Comparison of ENCODE assay signal across 24 cellular contexts in genomic region chr9:75834878-75835277, GRCh38. TPM values are rescaled to one million over a fixed set of nuclear protein-coding genes. Genes with fewer than 3 reads are reported as not detected.
DNase-seq lines count a peak whose midpoint lies in the region; ATAC-seq, FAIRE-seq and TF ChIP-seq lines count a peak whose summit lies in the region.
"Had no signal": no experiment of that assay in that cellular context is flagged by ENCODE, and none has a peak within 500 bp of the region (broad histone marks: within the 10 kb centered on the region; RNA-seq: fewer than 3 reads in every experiment).

No MANE protein-coding gene starts in this region.

- H3K9me3 Mint-ChIP-seq in GM23338 = no peaks in the 10 kb centered on the region
- H3K9me3 Mint-ChIP-seq: CD4-positive, alpha-beta T cell; CD8-positive, alpha-beta T cell had no signal

- H3F3A ChIP-seq in GM23338 (replicated peaks; ENCODE audit: low read depth) = no peaks in the 10 kb centered on the region

- no peak overlapping the region for H3K27ac ChIP-seq in GM23338 (ENCODE audit: low read depth)
- 0 out of 2 replicates have a peak overlapping the region, but pooled peaks have one; percentile 35 for H3K27ac ChIP-seq in SK-N-MC
- H3K27ac ChIP-seq in osteoblast (ENCODE audit: low read depth, low read length) = no peak overlapping the region
- H3K27ac ChIP-seq: 22Rv1; A549; BLaER1 treated with 17β-estradiol and CSF1 and Interleukin-3, amounts not matched to agents 10 nM and 100 nM; C4-2B had no signal

- no peaks in the 10 kb centered on the region for H3K27me3 ChIP-seq in GM23338 (ENCODE audit: insufficient read depth)
- no peaks in the 10 kb centered on the region for H3K27me3 ChIP-seq in osteoblast (ENCODE audit: insufficient read depth, low read length)
- H3K27me3 ChIP-seq: BLaER1 treated with 17β-estradiol and CSF1 and Interleukin-3, amounts not matched to agents 10 nM and 100 nM had no signal

- FAIRE-seq in H54 (lab: Jason Lieb, UNC) = no peak
- FAIRE-seq in GM12891 (lab: Jason Lieb, UNC) = no peak
- FAIRE-seq: A549, D721Med, GM12892, GM18507, GM19239 had no signal

- 0 out of 3 replicates have a peak, but pooled peaks cover 2% of the 10 kb centered on the region for H3K4me1 Mint-ChIP-seq in GM23338
- H3K4me1 Mint-ChIP-seq: B cell had no signal

- no peak for TF ChIP-seq CTCF in GM23338 (conservative IDR thresholded peaks at IDR 0.05; ENCODE audit: low read depth in 2 of 2)
- TF ChIP-seq CTCF in osteoblast (IDR thresholded peaks at IDR 0.05; ENCODE audit: extremely low read depth, low read depth, low read length) = no peak

- H3K4me3 ChIP-seq in GM23338 (no peak overlapping the region), SK-N-MC (no peak overlapping the region), osteoblast (ENCODE audit: insufficient read depth, low read length) (no peak overlapping the region)
- H3K4me3 ChIP-seq: A549; BLaER1 treated with 17β-estradiol and CSF1 and Interleukin-3, amounts not matched to agents 10 nM and 100 nM had no signal

- DNase-seq in GM23338 (ENCODE audit: low spot score) = no peak
- DNase-seq in SK-N-MC (ENCODE audit: low read depth, low spot score) = no peak
- DNase-seq in left colon = no peak
- peak; percentile 15 for DNase-seq in osteoblast (ENCODE audit: insufficient read length, low spot score, missing footprints)
- DNase-seq in H54 (ENCODE audit: insufficient read length, low spot score) = no peak
- no peak for DNase-seq in SK-N-DZ (ENCODE audit: low spot score)
- DNase-seq in GM12891 (ENCODE audit: insufficient read length, low spot score) = no peak
- DNase-seq: AML-193; Caco-2; Calu3; CD4-positive, alpha-beta T cell; CD8-positive, alpha-beta T cell; DMS79 treated with DMSO at 0.1 percent for 48 hours; GF-D8 had no signal

- H3K4me2 ChIP-seq in GM23338 (no peak overlapping the region), osteoblast (ENCODE audit: insufficient read depth, low read length) (no peak overlapping the region)
- H3K4me2 ChIP-seq: A549; BLaER1 treated with 17β-estradiol and CSF1 and Interleukin-3, amounts not matched to agents 10 nM and 100 nM had no signal

- TF ChIP-seq POLR2A in H54 (IDR thresholded peaks at IDR 0.05; ENCODE audit: low read depth, low read length) (no peak), GM12891 (IDR thresholded peaks at IDR 0.05; ENCODE audit: low read depth, low read length) (no peak)

- H2AFZ ChIP-seq in GM23338 (peak overlapping the region; percentile 73), osteoblast (ENCODE audit: low read length) (no peak overlapping the region)

- H3K27me3 Mint-ChIP-seq in GM23338 (ENCODE audit: insufficient read depth, low read depth, poor library complexity) = no peaks in the 10 kb centered on the region
- H3K27me3 Mint-ChIP-seq: B cell had no signal

- H3K4me1 ChIP-seq in GM23338 (ENCODE audit: insufficient read depth) (peaks cover 12% of the 10 kb centered on the region), osteoblast (ENCODE audit: insufficient read depth, low read length) (no peaks in the 10 kb centered on the region)
- H3K4me1 ChIP-seq: A549; BLaER1 treated with 17β-estradiol and CSF1 and Interleukin-3, amounts not matched to agents 10 nM and 100 nM; Caco-2 had no signal

- H3K36me3 ChIP-seq in GM23338 (ENCODE audit: insufficient read depth) (no peaks in the 10 kb centered on the region), SK-N-MC (ENCODE audit: insufficient read depth, low read length) (no peaks in the 10 kb centered on the region), osteoblast (ENCODE audit: insufficient read depth, low read length) (no peaks in the 10 kb centered on the region)
- H3K36me3 ChIP-seq: BLaER1 treated with 17β-estradiol and CSF1 and Interleukin-3, amounts not matched to agents 10 nM and 100 nM had no signal

- no peaks in the 10 kb centered on the region for H4K20me1 ChIP-seq in GM23338 (replicated peaks; ENCODE audit: insufficient read depth)
- no peaks in the 10 kb centered on the region for H4K20me1 ChIP-seq in osteoblast (ENCODE audit: insufficient read depth, low read length)
- H4K20me1 ChIP-seq: BLaER1 treated with 17β-estradiol and CSF1 and Interleukin-3, amounts not matched to agents 10 nM and 100 nM had no signal

- H3K9me3 ChIP-seq in SK-N-MC (ENCODE audit: low read depth, low read length) (no peaks in the 10 kb centered on the region), osteoblast (ENCODE audit: low read depth, low read length) (no peaks in the 10 kb centered on the region)
- H3K9me3 ChIP-seq: A549; BLaER1 treated with 17β-estradiol and CSF1 and Interleukin-3, amounts not matched to agents 10 nM and 100 nM; Caco-2 had no signal

- no peak overlapping the region for H3K9ac ChIP-seq in SK-N-MC (ENCODE audit: insufficient read length)
- H3K9ac ChIP-seq: BLaER1 treated with 17β-estradiol and CSF1 and Interleukin-3, amounts not matched to agents 10 nM and 100 nM had no signal

- no peak overlapping the region for H3K27ac Mint-ChIP-seq in GM23338
- H3K27ac Mint-ChIP-seq: B cell; CD4-positive, alpha-beta T cell; CD8-positive, alpha-beta T cell had no signal

- H3K9me2 ChIP-seq in GM23338 (ENCODE audit: insufficient read depth) = peaks cover 12% of the 10 kb centered on the region

- H3K4me3 Mint-ChIP-seq in GM23338 = no peak overlapping the region
- H3K4me3 Mint-ChIP-seq: B cell; CD4-positive, alpha-beta T cell; CD8-positive, alpha-beta T cell had no signal

- no peaks in the 10 kb centered on the region for H3K79me2 ChIP-seq in GM23338 (replicated peaks; ENCODE audit: insufficient read depth)
- no peaks in the 10 kb centered on the region for H3K79me2 ChIP-seq in osteoblast (ENCODE audit: insufficient read depth, low read length)

- ATAC-seq in GM23338 = no peak
- peak; percentile 61 for ATAC-seq in left colon
- no peak for ATAC-seq in SK-N-SH treated with all-trans-retinoic acid at 6 μM for 48 hours
- ATAC-seq: A549; CD8-positive, alpha-beta T cell had no signal

- H3K36me3 Mint-ChIP-seq in GM23338 (ENCODE audit: low read depth) = no peaks in the 10 kb centered on the region
- H3K36me3 Mint-ChIP-seq: CD8-positive, alpha-beta T cell had no signal

- intact Hi-C loops in left colon (cut with DNase I, micrococcal nuclease) = no loop called here

TF ChIP-seq in GM23338, 12 proteins besides CTCF, POLR2A, EP300 and RAD21 (continues in another document):
- TF ChIP-seq ZNF114 (CRISPR knock-in tag; IDR thresholded peaks at IDR 0.05) (no peak), EZH2 (IDR thresholded peaks at IDR 0.05; ENCODE audit: low read depth, unreplicated experiment) (no peak), CREB1 (CRISPR knock-in tag; IDR thresholded peaks at IDR 0.05; ENCODE audit: low read depth) (no peak), NANOG (IDR thresholded peaks at IDR 0.05; ENCODE audit: borderline replicate concordance) (no peak), EZH2phosphoT487 (IDR thresholded peaks at IDR 0.05; ENCODE audit: unreplicated experiment) (no peak)
- TF ChIP-seq, protein P1, sequence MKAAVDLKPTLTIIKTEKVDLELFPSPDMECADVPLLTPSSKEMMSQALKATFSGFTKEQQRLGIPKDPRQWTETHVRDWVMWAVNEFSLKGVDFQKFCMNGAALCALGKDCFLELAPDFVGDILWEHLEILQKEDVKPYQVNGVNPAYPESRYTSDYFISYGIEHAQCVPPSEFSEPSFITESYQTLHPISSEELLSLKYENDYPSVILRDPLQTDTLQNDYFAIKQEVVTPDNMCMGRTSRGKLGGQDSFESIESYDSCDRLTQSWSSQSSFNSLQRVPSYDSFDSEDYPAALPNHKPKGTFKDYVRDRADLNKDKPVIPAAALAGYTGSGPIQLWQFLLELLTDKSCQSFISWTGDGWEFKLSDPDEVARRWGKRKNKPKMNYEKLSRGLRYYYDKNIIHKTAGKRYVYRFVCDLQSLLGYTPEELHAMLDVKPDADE (IDR thresholded peaks at IDR 0.05) = no peak

TF ChIP-seq in SK-N-SH treated with all-trans-retinoic acid at 6 μM for 48 hours, 23 proteins besides CTCF, POLR2A, EP300 and RAD21:
- TF ChIP-seq PPARA (CRISPR knock-in tag; IDR thresholded peaks at IDR 0.05; ENCODE audit: borderline replicate concordance) = no peak
- TF ChIP-seq ZNF70 (CRISPR knock-in tag; IDR thresholded peaks at IDR 0.05) = no peak

TF ChIP-seq in GM12891, 5 proteins besides CTCF, POLR2A, EP300 and RAD21:
- no peak for TF ChIP-seq POU2F2 (IDR thresholded peaks at IDR 0.05; ENCODE audit: low read depth, low read length)
- no peak for TF ChIP-seq TAF1 (IDR thresholded peaks at IDR 0.05; ENCODE audit: low read depth, low read length)
- no peak for TF ChIP-seq SPI1 (IDR thresholded peaks at IDR 0.05; ENCODE audit: low read depth, low read length)
- no peak for TF ChIP-seq PAX5 (IDR thresholded peaks at IDR 0.05; ENCODE audit: insufficient read depth, low read length, severe bottlenecking)
- no peak for TF ChIP-seq POLR2AphosphoS5 (IDR thresholded peaks at IDR 0.05; ENCODE audit: low read depth, low read length)

RNA-seq across cellular contexts. Expression of gene PCSK5, which starts 55.6 kb away (rescaled TPM):
- total RNA-seq in GM23338 (2014; rRNA removed; shearing (Covaris generic)) = 30.8 and 34.8 TPM in 2 replicates
- 12.3 and 15.6 TPM in 2 replicates for polyA plus RNA-seq in GM23338 (2016; fragmentation: Nextera tagmentation; extraction: Ambion mirVana)
- total RNA-seq in left colon = 10 to 100 TPM; 56.5 to 79.8 TPM
- total RNA-seq in osteoblast = 13.3 and 14.5 TPM in 2 replicates
- polyA plus RNA-seq in SK-N-DZ (2014; cell fraction: cytosol; rRNA removed) = 0.03 TPM in 2 replicates
- polyA plus RNA-seq in SK-N-DZ (2014; cell fraction: nucleus; rRNA removed) = 0.33 and 0.51 TPM in 2 replicates
- not detected for polyA plus RNA-seq in GM12891 (2012; ENCODE audit: low read depth, missing spikeins)
- total RNA-seq: B cell had no signal
